In genomic region chr1:67572594-67573221, GRCh38 we compare ENCODE assay signal across 9 cellular contexts.
DNase-seq lines count a peak whose midpoint lies in the region; TF ChIP-seq lines count a peak whose summit lies in the region.
"Had no signal": no experiment of that assay in that cellular context is flagged by ENCODE, and none has a peak within 500 bp of the region (broad histone marks: within the 10 kb centered on the region; RNA-seq: fewer than 3 reads in every experiment).

No MANE protein-coding gene starts in this region.

- intact Hi-C loops in prostate gland (cut with DNase I) = no loop called here

- no peaks in the 10 kb centered on the region for H3K9me3 ChIP-seq in prostate gland

- no peak for TF ChIP-seq POLR2A in prostate gland (IDR thresholded peaks at IDR 0.05)

- DNase-seq in DMS79 (lab: John Stamatoyannopoulos, UW) = peak; percentile 56
- DNase-seq in NCI-H2171 (lab: John Stamatoyannopoulos, UW) = peak; percentile 72
- DNase-seq in fibroblast of the aortic adventitia (ENCODE audit: low read depth) = peak; percentile 46
- peak; percentile 42 for DNase-seq in prostate gland (ENCODE audit: low spot score)
- DNase-seq in iPS-NIHi7 (ENCODE audit: extremely low spot score) = no peak
- DNase-seq in SKM-1 treated with dmso at 0.1 percent for 144 hours (lab: John Stamatoyannopoulos, UW; ENCODE audit: unreplicated experiment) = no peak
- no peak for DNase-seq in SW 1271 (lab: John Stamatoyannopoulos, UW)
- DNase-seq in KG1 (lab: John Stamatoyannopoulos, UW) = no peak
- DNase-seq: natural killer cell had no signal

- H3K27ac ChIP-seq in prostate gland = peak overlapping the region in 1 of 2 donors; percentile 44

- no peaks in the 10 kb centered on the region for H3K4me1 ChIP-seq in prostate gland (replicated peaks)

- H3K36me3 ChIP-seq in prostate gland = no peaks in the 10 kb centered on the region

- H3K4me3 ChIP-seq in fibroblast of the aortic adventitia (ENCODE audit: low read depth, low read length) (no peak overlapping the region), prostate gland (no peak overlapping the region)

- TF ChIP-seq CTCF in fibroblast of the aortic adventitia (IDR thresholded peaks at IDR 0.05; ENCODE audit: insufficient read depth, low read length) (no peak), prostate gland (IDR thresholded peaks at IDR 0.05) (no peak)

- 31% methylated on average over 8 of the region's 8 CpGs for WGBS in prostate gland

- no peaks in the 10 kb centered on the region for H3K27me3 ChIP-seq in prostate gland (replicated peaks; ENCODE audit: insufficient read depth)

Comparison
In these comparisons a context has a peak if more than half of its experiments do, and no peak if none do; other contexts are left out.
1. DNase-seq: peak in DMS79 (single experiment), NCI-H2171 (single experiment), fibroblast of the aortic adventitia (single experiment) and prostate gland (single experiment); none in iPS-NIHi7 (single experiment), SKM-1 treated with dmso at 0.1 percent for 144 hours (single experiment), SW 1271 (0 of 2) and KG1 (single experiment).